1 cellular context compared by ENCODE assay signal in genomic region chr4:139956436-139957107, GRCh38.
TF ChIP-seq lines count a peak whose summit lies in the region.

No MANE protein-coding gene starts in this region.

TF ChIP-seq in IMR-90, 13 proteins besides CTCF, POLR2A, EP300 and RAD21 (continued from another document):
- TF ChIP-seq MXI1 (IDR thresholded peaks at IDR 0.05; ENCODE audit: borderline replicate concordance, low read depth, low read length) (no peak), RFX5 (IDR thresholded peaks at IDR 0.05; ENCODE audit: low read depth, low read length) (no peak), SMC3 (IDR thresholded peaks at IDR 0.05; ENCODE audit: low read depth, low read length) (no peak)
